In the genomic region with DNA sequence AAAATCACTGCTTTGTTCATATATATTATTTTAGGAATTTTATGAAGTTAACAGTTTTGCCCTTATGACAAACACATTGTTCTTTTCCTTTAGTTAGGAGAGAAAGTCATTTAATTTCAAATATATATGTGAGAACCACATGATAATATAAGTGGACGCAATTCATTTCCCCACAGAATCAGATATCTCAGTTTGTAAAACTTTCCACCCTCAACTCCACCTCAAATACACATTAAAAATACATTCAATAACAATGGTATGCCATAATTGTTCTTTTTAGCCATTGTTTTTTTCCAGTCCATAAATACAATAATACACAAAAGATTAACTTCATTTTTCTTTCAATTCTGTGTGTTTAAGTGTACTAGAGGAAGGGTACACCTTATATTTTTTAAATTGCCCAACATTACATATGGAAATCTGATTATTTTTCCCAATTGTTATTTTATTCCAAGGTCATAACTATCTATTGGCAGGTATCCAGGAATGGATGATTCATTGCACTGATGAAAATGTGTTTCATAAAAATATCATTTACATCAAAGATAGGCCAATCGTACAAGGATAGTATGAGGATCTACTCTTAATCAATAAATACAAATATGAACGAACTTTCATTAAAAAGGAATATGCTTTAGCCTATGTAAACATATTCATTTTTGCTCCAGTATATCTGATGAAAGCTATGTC, we compare ENCODE assay signal across 18 cellular contexts.
DNase-seq lines count a peak whose midpoint lies in the region; ATAC-seq, FAIRE-seq and TF ChIP-seq lines count a peak whose summit lies in the region.
"Had no signal": no experiment of that assay in that cellular context is flagged by ENCODE, and none has a peak within 500 bp of the region (broad histone marks: within the 10 kb centered on the region; RNA-seq: fewer than 3 reads in every experiment).

No MANE protein-coding gene starts in this region.

- POLR2A ChIA-PET in IMR-90 (lab: Charles Lee; ENCODE audit: unreplicated experiment) = no interaction called here

- no peak for TF ChIP-seq RAD21 in IMR-90 (IDR thresholded peaks at IDR 0.05; ENCODE audit: low read length)

- no peak for FAIRE-seq in keratinocyte (lab: Jason Lieb, UNC)
- FAIRE-seq: H1, HepG2 had no signal

- no peak overlapping the region for H2BK15ac ChIP-seq in IMR-90 (ENCODE audit: low read depth, low read length)

- H3K36me3 ChIP-seq in ACC112 (ENCODE audit: insufficient read depth, low read length) (no peaks in the 10 kb centered on the region), IMR-90 (ENCODE audit: control insufficient read depth, insufficient read depth, low read length) (no peaks in the 10 kb centered on the region), keratinocyte (ENCODE audit: control insufficient read depth in 2 of 2, extremely low read depth in 1 of 2, insufficient read depth in 2 of 2, low read length in 2 of 2) (no peaks in the 10 kb centered on the region)
- H3K36me3 ChIP-seq: BLaER1 treated with 17β-estradiol and CSF1 and Interleukin-3, amounts not matched to agents 10 nM and 100 nM had no signal

- no peak for TF ChIP-seq POLR2A in IMR-90 (IDR thresholded peaks at IDR 0.05; ENCODE audit: low read depth, low read length)

- H3K9me1 ChIP-seq in IMR-90 (ENCODE audit: insufficient read depth, low read length) (peaks cover 4% of the 10 kb centered on the region), keratinocyte (ENCODE audit: control insufficient read depth, extremely low read depth, insufficient read depth, low read length) (no peaks in the 10 kb centered on the region)

- H3K14ac ChIP-seq in IMR-90 (replicated peaks; ENCODE audit: low read depth, low read length) = no peak overlapping the region

- H4K91ac ChIP-seq in IMR-90 (ENCODE audit: insufficient read depth, low read depth, low read length) = no peak overlapping the region

- H3K79me2 ChIP-seq in ACC112 (ENCODE audit: control insufficient read depth, insufficient read depth, low read length, unreplicated experiment) (peaks cover 35% of the 10 kb centered on the region), keratinocyte (ENCODE audit: control insufficient read depth, insufficient read depth, low read length) (peaks cover 74% of the 10 kb centered on the region)

- no peak overlapping the region for H2BK20ac ChIP-seq in IMR-90 (ENCODE audit: low read depth, low read length)

- H3K27me3 ChIP-seq in ACC112 (ENCODE audit: insufficient read depth, low read length) (no peaks in the 10 kb centered on the region), IMR-90 (ENCODE audit: control insufficient read depth, insufficient read depth, low read length) (no peaks in the 10 kb centered on the region), keratinocyte (ENCODE audit: control insufficient read depth, extremely low read depth, insufficient read depth, low read length) (no peaks in the 10 kb centered on the region)
- H3K27me3 ChIP-seq: BLaER1 treated with 17β-estradiol and CSF1 and Interleukin-3, amounts not matched to agents 10 nM and 100 nM had no signal

- H3K4me3 ChIP-seq in ACC112 (ENCODE audit: low read depth, low read length) (no peak overlapping the region), IMR-90 (ENCODE audit: insufficient read depth, low read depth, low read length) (no peak overlapping the region), keratinocyte (ENCODE audit: control insufficient read depth in 2 of 3, extremely low read depth in 1 of 3, insufficient read depth in 2 of 3, low read depth in 1 of 3, low read length in 3 of 3) (no peak overlapping the region)
- H3K4me3 ChIP-seq: BLaER1 treated with 17β-estradiol and CSF1 and Interleukin-3, amounts not matched to agents 10 nM and 100 nM had no signal

- H3K23ac ChIP-seq in IMR-90 (ENCODE audit: low read depth, low read length) = no peak overlapping the region

- no peak overlapping the region for H3K56ac ChIP-seq in IMR-90 (ENCODE audit: extremely low read depth, insufficient read depth, low read length)

- TF ChIP-seq CTCF in IMR-90 (conservative IDR thresholded peaks at IDR 0.05; ENCODE audit: low read depth, low read length) (no peak), keratinocyte (optimal IDR thresholded peaks at IDR 0.05 in 1 of 3, IDR thresholded peaks at IDR 0.05 in 1 of 3, conservative IDR thresholded peaks at IDR 0.05 in 1 of 3; ENCODE audit: extremely low read depth in 1 of 3, insufficient read depth in 2 of 3, low read length in 3 of 3) (no peak)

- H3K9ac ChIP-seq in IMR-90 (ENCODE audit: low read depth, low read length) = no peak overlapping the region
- H3K9ac ChIP-seq in keratinocyte (ENCODE audit: control insufficient read depth, extremely low read depth, insufficient read depth, low read length) = no peak overlapping the region
- H3K9ac ChIP-seq: BLaER1 treated with 17β-estradiol and CSF1 and Interleukin-3, amounts not matched to agents 10 nM and 100 nM had no signal

- intact Hi-C loops in IMR-90 (cut with micrococcal nuclease) = no loop called here

- no peak for ATAC-seq in IMR-90 (ENCODE audit: low read depth)
- ATAC-seq in HG03045 (IDR thresholded peaks at IDR 0.05; ENCODE audit: unreplicated experiment) = no peak
- ATAC-seq in HG02642 (IDR thresholded peaks at IDR 0.05; ENCODE audit: poor library complexity, unreplicated experiment) = no peak
- ATAC-seq: HepG2 had no signal

- H3K4me1 ChIP-seq in ACC112 (ENCODE audit: control insufficient read depth, insufficient read depth, low read length, unreplicated experiment) = peaks cover 33% of the 10 kb centered on the region
- H3K4me1 ChIP-seq in IMR-90 (ENCODE audit: control insufficient read depth, insufficient read depth, low read length) = peaks cover 5% of the 10 kb centered on the region
- peaks cover 5% of the 10 kb centered on the region for H3K4me1 ChIP-seq in keratinocyte (ENCODE audit: control insufficient read depth, extremely low read depth, insufficient read depth, low read length)

- no peak overlapping the region for H2BK5ac ChIP-seq in IMR-90 (ENCODE audit: low read depth, low read length, poor library complexity, severe bottlenecking)

- no peak overlapping the region for H4K5ac ChIP-seq in IMR-90 (ENCODE audit: low read depth, low read length)

- no peak overlapping the region for H2AK9ac ChIP-seq in IMR-90 (replicated peaks; ENCODE audit: low read depth, low read length, poor library complexity)

- H3K4ac ChIP-seq in IMR-90 (ENCODE audit: low read depth, low read length) = no peak overlapping the region

- H4K20me1 ChIP-seq in IMR-90 (ENCODE audit: insufficient read depth, low read length) = peaks cover 4% of the 10 kb centered on the region; the same call in 1 of the 2 replicates
- peaks cover 3% of the 10 kb centered on the region for H4K20me1 ChIP-seq in keratinocyte (ENCODE audit: control insufficient read depth, extremely low read depth, insufficient read depth, low read length)

- H2AFZ ChIP-seq in ACC112 (ENCODE audit: low read length, unreplicated experiment) (no peak overlapping the region), IMR-90 (replicated peaks; ENCODE audit: low read length, poor library complexity) (no peak overlapping the region), keratinocyte (ENCODE audit: control insufficient read depth, low read length) (no peak overlapping the region)

- H4K8ac ChIP-seq in IMR-90 (ENCODE audit: low read depth in 2 of 2, low read length in 2 of 2) = no peak overlapping the region

- dilution Hi-C loops in IMR-90 (cut with HindIII; ENCODE audit: low sequenced_read_pairs, unreplicated experiment) = no loop called here
- dilution Hi-C loops in keratinocyte (cut with MboI; ENCODE audit: extremely low pct_ligation_motif_present, low sequenced_read_pairs) = no loop called here

- CTCF ChIA-PET in IMR-90 (lab: Yijun Ruan, JAX) = no interaction called here

- BruUV-seq in IMR-90 (replicated peaks; lab: Mats Ljungman, UMichigan) = no TSS peak

- no CpG with 5 or more reads among the region's 3 CpGs for WGBS in IMR-90 (ENCODE audit: extremely low coverage in 2 of 2, insufficient read length in 1 of 2), 2 experiments

- H3K4me2 ChIP-seq in IMR-90 (ENCODE audit: low read depth, low read length) (no peak overlapping the region), keratinocyte (ENCODE audit: control insufficient read depth, extremely low read depth, insufficient read depth, low read depth, low read length) (peak overlapping the region; percentile 12)
- H3K4me2 ChIP-seq: BLaER1 treated with 17β-estradiol and CSF1 and Interleukin-3, amounts not matched to agents 10 nM and 100 nM had no signal

- H3K9me3 ChIP-seq in IMR-90 (ENCODE audit: control insufficient read depth, insufficient read depth, low read length) (no peaks in the 10 kb centered on the region), keratinocyte (ENCODE audit: control insufficient read depth, low read depth, low read length) (no peaks in the 10 kb centered on the region)
- H3K9me3 ChIP-seq: BLaER1 treated with 17β-estradiol and CSF1 and Interleukin-3, amounts not matched to agents 10 nM and 100 nM had no signal

- no peak overlapping the region for H2BK120ac ChIP-seq in IMR-90 (ENCODE audit: low read depth, low read length)

- H2AK5ac ChIP-seq in IMR-90 (ENCODE audit: low read depth, low read length) = no peak overlapping the region

- peak; percentile 14 for DNase-seq in IMR-90
- peak; percentile 80 for DNase-seq in dermis blood vessel endothelial cell
- no peak for DNase-seq in keratinocyte (ENCODE audit: low read depth, low spot score)
- no peak for DNase-seq in NK-92 treated with Interleukin-12 subunit alpha and Interleukin-12 subunit beta, amount 100 ng/mL, for 24 hours (lab: John Stamatoyannopoulos, UW)
- DNase-seq in Ammon's horn (ENCODE audit: low spot score) = no peak
- DNase-seq: HFFc6, Karpas-422, MV-4-11, NCI-H1417 treated with DMSO at 0.1 percent for 48 hours, NCI-H2081, NCI-H226, NCI-H526 had no signal

- no peak overlapping the region for H3K18ac ChIP-seq in IMR-90 (ENCODE audit: low read depth, low read length)

- H3K27ac ChIP-seq in ACC112 (ENCODE audit: low read depth, low read length) = 0 out of 2 replicates have a peak overlapping the region, but pooled peaks have one; percentile 4
- no peak overlapping the region for H3K27ac ChIP-seq in IMR-90 (ENCODE audit: insufficient read depth, low read length)
- no peak overlapping the region for H3K27ac ChIP-seq in keratinocyte (ENCODE audit: control insufficient read depth, insufficient read depth, low read length)
- H3K27ac ChIP-seq: BLaER1 treated with 17β-estradiol and CSF1 and Interleukin-3, amounts not matched to agents 10 nM and 100 nM had no signal

- peaks cover 18 to 28% of the 10 kb centered on the region in 2 experiments for H3K79me1 ChIP-seq in IMR-90 (ENCODE audit: low read depth in 1 of 2, low read length in 2 of 2)

- in situ Hi-C loops in IMR-90 (cut with MboI; ENCODE audit: low sequenced_read_pairs) = no loop called here

TF ChIP-seq in IMR-90, 13 proteins besides CTCF, POLR2A, EP300 and RAD21 (continues in another document):
- TF ChIP-seq MAZ (IDR thresholded peaks at IDR 0.05; ENCODE audit: borderline replicate concordance, low read depth, low read length) = no peak
- no peak for TF ChIP-seq BHLHE40 (IDR thresholded peaks at IDR 0.05; ENCODE audit: low read depth, low read length)

Comparison
In these comparisons a context has a peak if more than half of its experiments do, and no peak if none do; other contexts are left out.
1. DNase-seq: peak in IMR-90 (single experiment) and dermis blood vessel endothelial cell (single experiment); none in keratinocyte (single experiment), NK-92 treated with Interleukin-12 subunit alpha and Interleukin-12 subunit beta, amount 100 ng/mL, for 24 hours (single experiment) and Ammon's horn (single experiment).